ENCODE assay signal across 8 cellular contexts in the genomic region with DNA sequence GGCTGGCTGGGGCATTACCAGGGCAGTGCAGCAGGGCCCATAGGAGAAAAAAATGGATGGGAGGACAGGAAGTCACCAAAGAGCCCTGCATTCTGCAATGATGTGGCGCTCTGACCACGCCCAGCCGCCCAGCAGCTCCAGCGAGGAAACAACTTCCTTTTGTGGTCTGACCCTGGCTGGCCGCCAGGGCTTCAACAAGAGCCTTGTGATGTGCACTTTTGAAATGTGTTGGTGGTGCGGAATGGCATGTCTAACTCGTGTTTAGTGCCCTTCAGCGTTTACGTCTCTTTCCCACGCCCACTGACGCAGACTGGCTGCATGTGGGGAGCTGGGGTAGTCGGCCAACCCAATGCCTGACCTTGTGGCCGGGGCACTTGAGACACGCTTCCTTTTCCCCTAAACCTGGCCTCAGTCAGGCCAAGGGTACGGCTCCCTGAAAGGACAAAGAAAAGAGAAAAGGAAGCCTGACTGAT.
DNase-seq lines count a peak whose midpoint lies in the region; ATAC-seq and TF ChIP-seq lines count a peak whose summit lies in the region.

No MANE protein-coding gene starts in this region.

- H3K9me3 Mint-ChIP-seq in T-helper 2 cell treated with Interferon-gamma antibody and Interleukin-4, amounts not matched to agents 5 μg/mL and 100 μg/mL, for 36 hours, result no peaks in the 10 kb centered on the region
- no peaks in the 10 kb centered on the region for H3K9me3 Mint-ChIP-seq in glutamatergic neuron (ENCODE audit: unreplicated experiment)

- peak overlapping the region; percentile 63 for H3K4me3 Mint-ChIP-seq in T-helper 2 cell treated with Interferon-gamma antibody and Interleukin-4, amounts not matched to agents 5 μg/mL and 100 μg/mL, for 36 hours
- H3K4me3 Mint-ChIP-seq in glutamatergic neuron (ENCODE audit: unreplicated experiment), result no peak overlapping the region

- TF ChIP-seq EP300 in Ishikawa (IDR thresholded peaks at IDR 0.05; ENCODE audit: borderline replicate concordance), result no peak

- TF ChIP-seq RAD21 in Ishikawa (IDR thresholded peaks at IDR 0.05; ENCODE audit: low read depth), result no peak

- peak overlapping the region; percentile 72 for H3K27ac Mint-ChIP-seq in T-helper 2 cell treated with Interferon-gamma antibody and Interleukin-4, amounts not matched to agents 5 μg/mL and 100 μg/mL, for 36 hours
- H3K27ac Mint-ChIP-seq in glutamatergic neuron (ENCODE audit: unreplicated experiment), result no peak overlapping the region

- peaks cover 30% of the 10 kb centered on the region for H3K4me1 Mint-ChIP-seq in T-helper 2 cell treated with Interferon-gamma antibody and Interleukin-4, amounts not matched to agents 5 μg/mL and 100 μg/mL, for 36 hours (ENCODE audit: low read depth)
- H3K4me1 Mint-ChIP-seq in glutamatergic neuron (ENCODE audit: low read depth, unreplicated experiment), result peaks cover 11% of the 10 kb centered on the region

- DNase-seq in DMS53 treated with DMSO at 0.1 percent for 48 hours (lab: John Stamatoyannopoulos, UW; ENCODE audit: unreplicated experiment) (peak; percentile 32), anterior cingulate cortex (lab: John Stamatoyannopoulos, UW) (peak in 53 of 58 donors; percentile 4 to 89 (median 52)), iPS-NIHi11 (ENCODE audit: low spot score) (peak; percentile 54), glutamatergic neuron (no peak)
- DNase-seq in T-helper 2 cell treated with Interferon-gamma antibody and Interleukin-4, amounts not matched to agents 5 μg/mL and 100 μg/mL, for 36 hours (ENCODE audit: low spot score), result peak; percentile 84
- peak; percentile 35 to 52 for DNase-seq in stimulated activated CD4-positive, alpha-beta T cell treated with anti-CD3 and anti-CD28 coated beads, Interleukin-1b, Interleukin-23, amount 100 ng/mL, for 1 hour (ENCODE audit: low read depth in 2 of 2)

- ATAC-seq in GM21529 (IDR thresholded peaks at IDR 0.05; ENCODE audit: unreplicated experiment), result peak; percentile 91

- TF ChIP-seq CTCF in glutamatergic neuron (IDR thresholded peaks at IDR 0.05; ENCODE audit: partially characterized antibody, unreplicated experiment), result no peak

- no peaks in the 10 kb centered on the region for H3K27me3 Mint-ChIP-seq in T-helper 2 cell treated with Interferon-gamma antibody and Interleukin-4, amounts not matched to agents 5 μg/mL and 100 μg/mL, for 36 hours (ENCODE audit: low read depth)
- H3K27me3 Mint-ChIP-seq in glutamatergic neuron (ENCODE audit: unreplicated experiment), result peaks cover 4% of the 10 kb centered on the region

- no peaks in the 10 kb centered on the region for H3K36me3 Mint-ChIP-seq in T-helper 2 cell treated with Interferon-gamma antibody and Interleukin-4, amounts not matched to agents 5 μg/mL and 100 μg/mL, for 36 hours (ENCODE audit: low read depth)
- no peaks in the 10 kb centered on the region for H3K36me3 Mint-ChIP-seq in glutamatergic neuron (ENCODE audit: unreplicated experiment)

TF ChIP-seq in Ishikawa, 13 proteins besides CTCF, POLR2A, EP300 and RAD21:
- peak; percentile 82 for TF ChIP-seq NFIC (IDR thresholded peaks at IDR 0.05)
- no peak for TF ChIP-seq YY1 (IDR thresholded peaks at IDR 0.05; ENCODE audit: low read depth)
- TF ChIP-seq EGR1 (IDR thresholded peaks at IDR 0.05), result no peak
- no peak for TF ChIP-seq CEBPB (IDR thresholded peaks at IDR 0.05)
- TF ChIP-seq TCF12 (IDR thresholded peaks at IDR 0.05; ENCODE audit: low read depth), result no peak
- TF ChIP-seq, protein P1, sequence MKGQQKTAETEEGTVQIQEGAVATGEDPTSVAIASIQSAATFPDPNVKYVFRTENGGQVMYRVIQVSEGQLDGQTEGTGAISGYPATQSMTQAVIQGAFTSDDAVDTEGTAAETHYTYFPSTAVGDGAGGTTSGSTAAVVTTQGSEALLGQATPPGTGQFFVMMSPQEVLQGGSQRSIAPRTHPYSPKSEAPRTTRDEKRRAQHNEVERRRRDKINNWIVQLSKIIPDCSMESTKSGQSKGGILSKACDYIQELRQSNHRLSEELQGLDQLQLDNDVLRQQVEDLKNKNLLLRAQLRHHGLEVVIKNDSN (IDR thresholded peaks at IDR 0.05), result no peak
- no peak for TF ChIP-seq TEAD4 (IDR thresholded peaks at IDR 0.05)
- TF ChIP-seq, protein P2, sequence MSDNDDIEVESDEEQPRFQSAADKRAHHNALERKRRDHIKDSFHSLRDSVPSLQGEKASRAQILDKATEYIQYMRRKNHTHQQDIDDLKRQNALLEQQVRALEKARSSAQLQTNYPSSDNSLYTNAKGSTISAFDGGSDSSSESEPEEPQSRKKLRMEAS (IDR thresholded peaks at IDR 0.05), result peak; percentile 57
- TF ChIP-seq TAF1 (IDR thresholded peaks at IDR 0.05; ENCODE audit: low read depth), result no peak
- TF ChIP-seq, protein P3, sequence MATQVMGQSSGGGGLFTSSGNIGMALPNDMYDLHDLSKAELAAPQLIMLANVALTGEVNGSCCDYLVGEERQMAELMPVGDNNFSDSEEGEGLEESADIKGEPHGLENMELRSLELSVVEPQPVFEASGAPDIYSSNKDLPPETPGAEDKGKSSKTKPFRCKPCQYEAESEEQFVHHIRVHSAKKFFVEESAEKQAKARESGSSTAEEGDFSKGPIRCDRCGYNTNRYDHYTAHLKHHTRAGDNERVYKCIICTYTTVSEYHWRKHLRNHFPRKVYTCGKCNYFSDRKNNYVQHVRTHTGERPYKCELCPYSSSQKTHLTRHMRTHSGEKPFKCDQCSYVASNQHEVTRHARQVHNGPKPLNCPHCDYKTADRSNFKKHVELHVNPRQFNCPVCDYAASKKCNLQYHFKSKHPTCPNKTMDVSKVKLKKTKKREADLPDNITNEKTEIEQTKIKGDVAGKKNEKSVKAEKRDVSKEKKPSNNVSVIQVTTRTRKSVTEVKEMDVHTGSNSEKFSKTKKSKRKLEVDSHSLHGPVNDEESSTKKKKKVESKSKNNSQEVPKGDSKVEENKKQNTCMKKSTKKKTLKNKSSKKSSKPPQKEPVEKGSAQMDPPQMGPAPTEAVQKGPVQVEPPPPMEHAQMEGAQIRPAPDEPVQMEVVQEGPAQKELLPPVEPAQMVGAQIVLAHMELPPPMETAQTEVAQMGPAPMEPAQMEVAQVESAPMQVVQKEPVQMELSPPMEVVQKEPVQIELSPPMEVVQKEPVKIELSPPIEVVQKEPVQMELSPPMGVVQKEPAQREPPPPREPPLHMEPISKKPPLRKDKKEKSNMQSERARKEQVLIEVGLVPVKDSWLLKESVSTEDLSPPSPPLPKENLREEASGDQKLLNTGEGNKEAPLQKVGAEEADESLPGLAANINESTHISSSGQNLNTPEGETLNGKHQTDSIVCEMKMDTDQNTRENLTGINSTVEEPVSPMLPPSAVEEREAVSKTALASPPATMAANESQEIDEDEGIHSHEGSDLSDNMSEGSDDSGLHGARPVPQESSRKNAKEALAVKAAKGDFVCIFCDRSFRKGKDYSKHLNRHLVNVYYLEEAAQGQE (IDR thresholded peaks at IDR 0.05; ENCODE audit: low read depth), result no peak
